In the genomic region with DNA sequence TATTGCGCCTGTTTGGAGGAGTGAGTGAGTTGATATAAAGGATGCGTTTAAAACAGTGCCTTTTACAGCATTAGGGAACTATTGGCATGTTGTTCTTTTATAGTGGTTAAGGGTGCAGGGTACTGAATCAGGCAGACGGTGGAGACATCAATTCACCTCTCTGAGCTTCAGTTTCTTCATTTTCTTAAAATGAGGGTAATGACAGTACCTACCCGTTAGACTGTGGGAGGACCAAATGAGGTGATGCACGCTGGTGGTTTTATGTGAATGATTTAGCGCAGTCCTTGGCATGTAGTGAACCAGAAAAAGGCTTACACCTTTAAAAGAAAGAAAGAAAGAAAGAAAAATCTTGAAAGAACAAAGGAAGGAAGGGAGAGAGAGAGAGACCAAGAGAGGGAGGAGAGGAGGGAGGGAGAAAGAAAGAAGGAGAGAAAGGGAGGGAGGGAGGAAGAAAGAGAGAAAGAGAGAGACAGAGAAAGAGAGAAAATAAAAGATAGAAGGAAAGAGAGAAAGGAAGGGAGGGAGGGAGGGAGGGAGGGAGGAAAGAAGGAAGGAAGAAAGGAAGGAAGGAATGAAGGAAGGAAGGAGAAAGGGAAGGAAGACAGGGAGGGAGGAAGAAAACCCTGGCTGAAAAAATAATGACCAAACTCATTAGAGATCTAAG, we compare ENCODE assay signal across 21 cellular contexts. TPM values are rescaled to one million over a fixed set of nuclear protein-coding genes. Genes with fewer than 3 reads are reported as not detected.
A peak's percentile ranks its signal among the peaks of the same experiment; 100 is the strongest.
DNase-seq lines count a peak whose midpoint lies in the region; ATAC-seq and TF ChIP-seq lines count a peak whose summit lies in the region.
"Had no signal": no experiment of that assay in that cellular context is flagged by ENCODE, and none has a peak within 500 bp of the region (broad histone marks: within the 10 kb centered on the region; RNA-seq: fewer than 3 reads in every experiment).

No MANE protein-coding gene starts in this region.

- H3K36me3 Mint-ChIP-seq in CD4-positive, alpha-beta T cell (ENCODE audit: low read depth), result no peaks in the 10 kb centered on the region
- no peaks in the 10 kb centered on the region for H3K36me3 Mint-ChIP-seq in T-cell
- H3K36me3 Mint-ChIP-seq in activated naive CD4-positive, alpha-beta T cell treated with anti-CD3 and anti-CD28 coated beads, Interleukin-2, amount 50 U/mL, for 72 hours, result no peaks in the 10 kb centered on the region
- no peaks in the 10 kb centered on the region for H3K36me3 Mint-ChIP-seq in natural killer cell treated with Interleukin-12 subunit alpha and Interleukin-12 subunit beta and Interleukin-15 and Interleukin-18, amount 100 ng/mL, for 72 hours

- H3K4me3 Mint-ChIP-seq in CD4-positive, alpha-beta T cell, result no peak overlapping the region
- H3K4me3 Mint-ChIP-seq in T-cell, result no peak overlapping the region
- peak overlapping the region; percentile 9 for H3K4me3 Mint-ChIP-seq in natural killer cell treated with Interleukin-12 subunit alpha and Interleukin-12 subunit beta and Interleukin-15 and Interleukin-18, amount 100 ng/mL, for 72 hours
- H3K4me3 Mint-ChIP-seq: B cell had no signal

- peak; percentile 33 for TF ChIP-seq CTCF in CD4-positive, alpha-beta T cell (IDR thresholded peaks at IDR 0.05)

- no peaks in the 10 kb centered on the region for H3K27me3 ChIP-seq in CD4-positive, alpha-beta T cell (ENCODE audit: control insufficient read depth, insufficient read depth, low read length)
- H3K27me3 ChIP-seq: MG63, right lobe of liver, tibial nerve had no signal

- no peaks in the 10 kb centered on the region for H3K27me3 Mint-ChIP-seq in CD4-positive, alpha-beta T cell
- peaks cover 3 to 12% of the 10 kb centered on the region in 2 donors for H3K27me3 Mint-ChIP-seq in T-cell
- peaks cover 8 to 19% of the 10 kb centered on the region in 2 donors for H3K27me3 Mint-ChIP-seq in natural killer cell treated with Interleukin-12 subunit alpha and Interleukin-12 subunit beta and Interleukin-15 and Interleukin-18, amount 100 ng/mL, for 72 hours

- peak; percentile 99 for ATAC-seq in CD4-positive, alpha-beta T cell (ENCODE audit: poor library complexity)
- ATAC-seq in T-cell (replicated peaks in 1 of 4) (peak; percentile 91 to 100 (median 95)), HG03280 (IDR thresholded peaks at IDR 0.05; ENCODE audit: unreplicated experiment) (no peak), HG02870 (IDR thresholded peaks at IDR 0.05; ENCODE audit: unreplicated experiment) (no peak)
- ATAC-seq in activated naive CD4-positive, alpha-beta T cell treated with anti-CD3 and anti-CD28 coated beads, Interleukin-2, amount 50 U/mL, for 72 hours, result peak; percentile 88
- peak in 1 of 2 donors; percentile 54 for ATAC-seq in natural killer cell treated with Interleukin-12 subunit alpha and Interleukin-12 subunit beta and Interleukin-15 and Interleukin-18, amount 100 ng/mL, for 72 hours
- ATAC-seq: HepG2, Right ventricle myocardium inferior had no signal

- DNase-seq in CD4-positive, alpha-beta T cell, result peak in 3 of 10 experiments; percentile 16 to 25 (median 20)
- DNase-seq in T-cell (peak in 10 of 34 experiments; percentile 17 to 33 (median 22)), ecto neural progenitor cell (ENCODE audit: low spot score) (no peak), NCI-H1417 (lab: John Stamatoyannopoulos, UW) (no peak)
- no peak for DNase-seq in activated naive CD4-positive, alpha-beta T cell treated with anti-CD3 and anti-CD28 coated beads, Interleukin-2, amount 50 U/mL, for 72 hours (ENCODE audit: low spot score in 2 of 2)
- DNase-seq in natural killer cell treated with Interleukin-12 subunit alpha and Interleukin-12 subunit beta and Interleukin-15 and Interleukin-18, amount 100 ng/mL, for 72 hours (ENCODE audit: low spot score), result no peak
- DNase-seq: cerebellar nuclear complex, foreskin fibroblast, hypothalamus, MG63, midbrain, NCI-H1930, NCI-H510A, occipital lobe, right lobe of liver had no signal

- peaks cover 7% of the 10 kb centered on the region for H3K4me1 Mint-ChIP-seq in CD4-positive, alpha-beta T cell (ENCODE audit: low read depth)
- peaks cover 7 to 11% (median 7%) of the 10 kb centered on the region in 3 donors for H3K4me1 Mint-ChIP-seq in T-cell
- H3K4me1 Mint-ChIP-seq in natural killer cell treated with Interleukin-12 subunit alpha and Interleukin-12 subunit beta and Interleukin-15 and Interleukin-18, amount 100 ng/mL, for 72 hours (ENCODE audit: low read depth in 2 of 2), result peaks cover 18 to 23% of the 10 kb centered on the region in 2 donors

- no peak overlapping the region for H3K27ac ChIP-seq in CD4-positive, alpha-beta T cell (ENCODE audit: low read depth, low read length)
- H3K27ac ChIP-seq: right lobe of liver, tibial nerve had no signal

- no peaks in the 10 kb centered on the region for H3K9me3 ChIP-seq in CD4-positive, alpha-beta T cell (ENCODE audit: control insufficient read depth, low read length)
- H3K9me3 ChIP-seq: MG63, right lobe of liver, tibial nerve had no signal

- POLR2A ChIA-PET in CD4-positive, alpha-beta T cell (lab: Charles Lee), result interaction anchor here (0.7 to 2.5 kb wide), 6 partner anchors 17 to 276 kb away, joined by 3 to 27 read pairs (median 6); a partner anchor contains a TSS
- POLR2A ChIA-PET in T-cell (lab: Charles Lee), result no interaction called here

- no peaks in the 10 kb centered on the region for H3K9me3 Mint-ChIP-seq in CD4-positive, alpha-beta T cell
- H3K9me3 Mint-ChIP-seq in T-cell, result no peaks in the 10 kb centered on the region
- H3K9me3 Mint-ChIP-seq in activated naive CD4-positive, alpha-beta T cell treated with anti-CD3 and anti-CD28 coated beads, Interleukin-2, amount 50 U/mL, for 72 hours, result no peaks in the 10 kb centered on the region
- peaks cover 3% of the 10 kb centered on the region for H3K9me3 Mint-ChIP-seq in natural killer cell treated with Interleukin-12 subunit alpha and Interleukin-12 subunit beta and Interleukin-15 and Interleukin-18, amount 100 ng/mL, for 72 hours

- intact Hi-C loops in CD4-positive, alpha-beta T cell (cut with DNase I, micrococcal nuclease), result loop anchor here (1.0 kb wide), 2 partner anchors 18 to 26 kb away; no protein-coding TSS in a partner anchor

- CTCF ChIA-PET in CD4-positive, alpha-beta T cell (lab: Charles Lee), result interaction anchor here (1.0 to 3.6 kb wide), 8 partner anchors 12 to 361 kb away, joined by 3 to 56 read pairs (median 4); no protein-coding TSS in a partner anchor
- CTCF ChIA-PET in T-cell (lab: Charles Lee), result interaction anchor here (0.5 to 1.9 kb wide), 5 partner anchors 21 to 144 kb away, joined by 3 to 43 read pairs (median 9); no protein-coding TSS in a partner anchor

- no peak overlapping the region for H3K27ac Mint-ChIP-seq in CD4-positive, alpha-beta T cell
- H3K27ac Mint-ChIP-seq in T-cell, result peak overlapping the region in 1 of 2 donors; percentile 35
- peak overlapping the region in 1 of 2 donors; percentile 40 for H3K27ac Mint-ChIP-seq in activated naive CD4-positive, alpha-beta T cell treated with anti-CD3 and anti-CD28 coated beads, Interleukin-2, amount 50 U/mL, for 72 hours
- peak overlapping the region; percentile 2 to 66 for H3K27ac Mint-ChIP-seq in natural killer cell treated with Interleukin-12 subunit alpha and Interleukin-12 subunit beta and Interleukin-15 and Interleukin-18, amount 100 ng/mL, for 72 hours
- H3K27ac Mint-ChIP-seq: B cell had no signal

RNA-seq across cellular contexts. Expression of a gene that starts 22.2 kb away (rescaled TPM):
- 100 to 1,000 TPM; 159 to 163 TPM for total RNA-seq in CD4-positive, alpha-beta T cell
- total RNA-seq in T-cell, result 100 to 1,000 TPM; 148 to 218 (median 172) TPM
- 100 to 1,000 TPM; 266 to 571 TPM for total RNA-seq in activated naive CD4-positive, alpha-beta T cell treated with anti-CD3 and anti-CD28 coated beads, Interleukin-2, amount 50 U/mL, for 72 hours
- 1,000 to 10,000 TPM in 1 of 2 donors, 100 to 1,000 TPM in 1; 942 to 1,190 TPM for total RNA-seq in natural killer cell treated with Interleukin-12 subunit alpha and Interleukin-12 subunit beta and Interleukin-15 and Interleukin-18, amount 100 ng/mL, for 72 hours

Comparison
In these comparisons a context has a peak if more than half of its experiments do, and no peak if none do; other contexts are left out.
1. ATAC-seq: peak in CD4-positive, alpha-beta T cell (single experiment), T-cell (4 of 4) and activated naive CD4-positive, alpha-beta T cell treated with anti-CD3 and anti-CD28 coated beads, Interleukin-2, amount 50 U/mL, for 72 hours (2 of 2); none in HG03280 (single experiment) and HG02870 (single experiment).